Comparison of ENCODE assay signal across 19 cellular contexts in genomic region chr15:70789213-70789612, GRCh38. TPM values are rescaled to one million over a fixed set of nuclear protein-coding genes. Genes with fewer than 3 reads are reported as not detected.
DNase-seq lines count a peak whose midpoint lies in the region; ATAC-seq and TF ChIP-seq lines count a peak whose summit lies in the region.
"Had no signal": no experiment of that assay in that cellular context is flagged by ENCODE, and none has a peak within 500 bp of the region (broad histone marks: within the 10 kb centered on the region; RNA-seq: fewer than 3 reads in every experiment).

No MANE protein-coding gene starts in this region.

- DNase-seq in Caco-2 (peak; percentile 54 to 61), LoVo (ENCODE audit: low spot score) (peak; percentile 47), epithelial cell of esophagus (ENCODE audit: low read depth) (peak; percentile 18), mesenchymal stem cell (no peak), medulla oblongata (ENCODE audit: extremely low spot score) (no peak), uterus (no peak)
- DNase-seq: activated CD4-positive, alpha-beta T cell treated with anti-CD3 and anti-CD28 coated beads, Interleukin-2, amount 50 U/mL, for 4 hours; activated CD8-positive, alpha-beta memory T cell treated with anti-CD3 and anti-CD28 coated beads, Interleukin-2, amount 50 U/mL, for 48 hours; hypothalamus; NCI-H510A treated with DMSO at 0.1 percent for 48 hours; retina had no signal

- H2BK15ac ChIP-seq in mesenchymal stem cell (ENCODE audit: low read depth, poor library complexity, severe bottlenecking): no peak overlapping the region

- H3K36me3 ChIP-seq in Caco-2 (ENCODE audit: control insufficient read depth, insufficient read depth, low read length) (no peaks in the 10 kb centered on the region), mesenchymal stem cell (ENCODE audit: control insufficient read depth in 1 of 2, insufficient read depth in 2 of 2, low read depth in 1 of 2, low read length in 2 of 2) (no peaks in the 10 kb centered on the region), uterus (no peaks in the 10 kb centered on the region)

- H3K27ac ChIP-seq in mesenchymal stem cell (ENCODE audit: low read length, poor library complexity, severe bottlenecking) (no peak overlapping the region), uterus (no peak overlapping the region)
- H3K27ac ChIP-seq: KMS-11 had no signal

- no peak overlapping the region for H2BK5ac ChIP-seq in mesenchymal stem cell (ENCODE audit: low read depth, low read length, poor library complexity, severe bottlenecking)

- no peak overlapping the region for H3K23ac ChIP-seq in mesenchymal stem cell (ENCODE audit: low read length in 2 of 2)

- no peaks in the 10 kb centered on the region for H3K9me3 ChIP-seq in Caco-2
- no peaks in the 10 kb centered on the region for H3K9me3 ChIP-seq in mesenchymal stem cell (ENCODE audit: control insufficient read depth, low read length)
- H3K9me3 ChIP-seq in uterus: no peaks in the 10 kb centered on the region

- H2AK5ac ChIP-seq in mesenchymal stem cell (ENCODE audit: low read length, severe bottlenecking): peak overlapping the region; percentile 87

- H3K27me3 Mint-ChIP-seq in Caco-2 (ENCODE audit: insufficient read depth, unreplicated experiment): no peaks in the 10 kb centered on the region

- H4K91ac ChIP-seq in mesenchymal stem cell (ENCODE audit: low read length): no peak overlapping the region

- H3K4me1 Mint-ChIP-seq in Caco-2 (ENCODE audit: low read depth, unreplicated experiment): peaks cover 37% of the 10 kb centered on the region
- H3K4me1 Mint-ChIP-seq: stimulated activated memory B cell treated with anti-CD40 and anti-IgM and Interleukin-4, amounts not matched to agents 10 μg/mL and 1 μg/mL and 100 μg/mL, for 72 hours had no signal

- H3K36me3 Mint-ChIP-seq in Caco-2 (ENCODE audit: insufficient read depth, unreplicated experiment): peaks cover 12% of the 10 kb centered on the region
- H3K36me3 Mint-ChIP-seq: activated naive CD8-positive, alpha-beta T cell; natural killer cell treated with Interleukin-12 subunit alpha and Interleukin-12 subunit beta and Interleukin-15 and Interleukin-18, amount 100 ng/mL, for 72 hours; stimulated activated memory B cell treated with anti-CD40 and anti-IgM and Interleukin-4, amounts not matched to agents 10 μg/mL and 1 μg/mL and 100 μg/mL, for 72 hours had no signal

- peak overlapping the region; percentile 90 to 99 for H2BK12ac ChIP-seq in mesenchymal stem cell (ENCODE audit: low read length in 2 of 2)

- peaks cover 77% of the 10 kb centered on the region for H3K4me1 ChIP-seq in Caco-2
- H3K4me1 ChIP-seq in mesenchymal stem cell (ENCODE audit: control insufficient read depth, insufficient read depth, low read depth, low read length): peaks cover 16% of the 10 kb centered on the region
- no peaks in the 10 kb centered on the region for H3K4me1 ChIP-seq in uterus

- H3K4me3 Mint-ChIP-seq in Caco-2 (ENCODE audit: unreplicated experiment): peak overlapping the region; percentile 55
- H3K4me3 Mint-ChIP-seq: activated naive CD8-positive, alpha-beta T cell; central memory CD8-positive, alpha-beta T cell; natural killer cell treated with Interleukin-12 subunit alpha and Interleukin-12 subunit beta and Interleukin-15 and Interleukin-18, amount 100 ng/mL, for 72 hours; stimulated activated memory B cell treated with anti-CD40 and anti-IgM and Interleukin-4, amounts not matched to agents 10 μg/mL and 1 μg/mL and 100 μg/mL, for 72 hours had no signal

- intact Hi-C loops in Caco-2 (cut with micrococcal nuclease; ENCODE audit: unreplicated experiment): loop anchor here (2.0 kb wide), 1 partner anchor 74 kb away; no protein-coding TSS in a partner anchor
- intact Hi-C loops in uterus (cut with DNase I; ENCODE audit: low total_unique reads): no loop called here

- TF ChIP-seq POLR2A in uterus (IDR thresholded peaks at IDR 0.05): no peak

- TF ChIP-seq CTCF in Caco-2 (IDR thresholded peaks at IDR 0.05; ENCODE audit: insufficient read depth in 1 of 2, low read depth in 1 of 2, low read length in 1 of 2, severe bottlenecking in 1 of 2, unreplicated experiment in 1 of 2) (no peak), epithelial cell of esophagus (IDR thresholded peaks at IDR 0.05; ENCODE audit: insufficient read depth, low read depth, low read length, missing control alignments) (no peak), uterus (IDR thresholded peaks at IDR 0.05) (no peak)

- H3K9ac ChIP-seq in mesenchymal stem cell (ENCODE audit: low read length): no peak overlapping the region
- H3K9ac ChIP-seq: KMS-11 had no signal

- no peaks in the 10 kb centered on the region for H3K27me3 ChIP-seq in Caco-2 (replicated peaks; ENCODE audit: control insufficient read depth, insufficient read depth, low read length)
- H3K27me3 ChIP-seq in mesenchymal stem cell (ENCODE audit: control insufficient read depth in 1 of 2, insufficient read depth in 1 of 2, low read length in 2 of 2): no peaks in the 10 kb centered on the region
- H3K27me3 ChIP-seq in uterus: no peaks in the 10 kb centered on the region

- peak overlapping the region in 1 of 2 experiments; percentile 79 for H3K18ac ChIP-seq in mesenchymal stem cell (ENCODE audit: low read depth in 1 of 2, low read length in 2 of 2)

- H3K4me2 ChIP-seq in mesenchymal stem cell (ENCODE audit: low read length, poor library complexity, severe bottlenecking): no peak overlapping the region
- H3K4me2 ChIP-seq: KMS-11 had no signal

- H3K4me3 ChIP-seq in Caco-2 (ENCODE audit: low read depth, low read length) (no peak overlapping the region), epithelial cell of esophagus (ENCODE audit: low read length) (no peak overlapping the region), mesenchymal stem cell (ENCODE audit: insufficient read depth in 1 of 2, low read depth in 1 of 2, low read length in 2 of 2) (no peak overlapping the region), uterus (no peak overlapping the region)

- POLR2A ChIA-PET in Caco-2 (lab: Charles Lee): interaction anchor here (0.6 to 1.0 kb wide), 3 partner anchors 26 to 649 kb away, joined by 3 read pairs; partner anchors contain the start of gene UACA

- CTCF ChIA-PET in Caco-2 (lab: Charles Lee): interaction anchor here (0.7 to 1.3 kb wide), 4 partner anchors 62 to 1412 kb away, joined by 3 to 7 read pairs (median 4); no protein-coding TSS in a partner anchor

- peak overlapping the region; percentile 91 for H3K27ac Mint-ChIP-seq in Caco-2 (ENCODE audit: unreplicated experiment)
- H3K27ac Mint-ChIP-seq: activated naive CD8-positive, alpha-beta T cell; activated T-helper 2 cell treated with anti-CD3 and anti-CD28 coated beads, Interferon-gamma antibody, Interleukin-2, Interleukin-4, amounts not matched to agents 10 μg/mL and 5 μg/mL and 100 μg/mL, durations not matched to agents 14 hours and 24 hours and 36 hours; natural killer cell treated with Interleukin-12 subunit alpha and Interleukin-12 subunit beta and Interleukin-15 and Interleukin-18, amount 100 ng/mL, for 72 hours; stimulated activated memory B cell treated with anti-CD40 and anti-IgM and Interleukin-4, amounts not matched to agents 10 μg/mL and 1 μg/mL and 100 μg/mL, for 72 hours had no signal

- H3K9me3 Mint-ChIP-seq in Caco-2 (ENCODE audit: unreplicated experiment): no peaks in the 10 kb centered on the region
- H3K9me3 Mint-ChIP-seq: activated T-helper 2 cell treated with anti-CD3 and anti-CD28 coated beads, Interferon-gamma antibody, Interleukin-2, Interleukin-4, amounts not matched to agents 10 μg/mL and 5 μg/mL and 100 μg/mL, durations not matched to agents 14 hours and 24 hours and 36 hours; central memory CD8-positive, alpha-beta T cell; natural killer cell treated with Interleukin-12 subunit alpha and Interleukin-12 subunit beta and Interleukin-15 and Interleukin-18, amount 100 ng/mL, for 72 hours; stimulated activated memory B cell treated with anti-CD40 and anti-IgM and Interleukin-4, amounts not matched to agents 10 μg/mL and 1 μg/mL and 100 μg/mL, for 72 hours had no signal

- H3K14ac ChIP-seq in mesenchymal stem cell (ENCODE audit: low read length in 2 of 2): peak overlapping the region in 1 of 2 experiments; percentile 94

- no peak for ATAC-seq in HG02642 (IDR thresholded peaks at IDR 0.05; ENCODE audit: poor library complexity, unreplicated experiment)
- no peak for ATAC-seq in HG02759 (IDR thresholded peaks at IDR 0.05; ENCODE audit: unreplicated experiment)
- ATAC-seq: natural killer cell treated with Interleukin-12 subunit alpha and Interleukin-12 subunit beta and Interleukin-15 and Interleukin-18, amount 100 ng/mL, for 72 hours; stimulated activated memory B cell treated with anti-CD40 and anti-IgM and Interleukin-4, amounts not matched to agents 10 μg/mL and 1 μg/mL and 100 μg/mL, for 72 hours had no signal

- WGBS in mesenchymal stem cell: 70% methylated on average over 4 of the region's 4 CpGs

- H4K8ac ChIP-seq in mesenchymal stem cell (ENCODE audit: low read length): peak overlapping the region; percentile 69

- H2AFZ ChIP-seq in mesenchymal stem cell (ENCODE audit: low read depth, low read length): no peak overlapping the region

- peak overlapping the region in 1 of 2 experiments; percentile 90 for H3K4ac ChIP-seq in mesenchymal stem cell (ENCODE audit: low read depth in 1 of 2, low read length in 2 of 2)

- no peaks in the 10 kb centered on the region for H3K79me1 ChIP-seq in mesenchymal stem cell (replicated peaks; ENCODE audit: low read length, poor library complexity, severe bottlenecking)

- no peak overlapping the region for H2BK120ac ChIP-seq in mesenchymal stem cell (ENCODE audit: low read depth, low read length)

- no TSS peak for BruUV-seq in Caco-2 (replicated peaks; lab: Mats Ljungman, UMichigan)

RNA-seq across cellular contexts. Expression of gene UACA, which starts 25.9 kb away (rescaled TPM):
- total RNA-seq in Caco-2 (2022) (120 and 141 TPM in 2 replicates), uterus (100 to 1,000 TPM in 1 of 4 donors, 10 to 100 TPM in 3; 20.9 to 147 (median 60.6) TPM)
- polyA plus RNA-seq in mesenchymal stem cell (2013, experiment 1 of 2): 56.0 TPM
- polyA plus RNA-seq in mesenchymal stem cell (2013, experiment 2 of 2): 52.3 TPM

Comparison
In these comparisons a context has a peak if more than half of its experiments do, and no peak if none do; other contexts are left out.
1. DNase-seq: peak in Caco-2 (2 of 2), LoVo (single experiment) and epithelial cell of esophagus (single experiment); none in mesenchymal stem cell (single experiment), medulla oblongata (single experiment) and uterus (0 of 2).